ENCODE assay signal across 15 cellular contexts in the genomic region with DNA sequence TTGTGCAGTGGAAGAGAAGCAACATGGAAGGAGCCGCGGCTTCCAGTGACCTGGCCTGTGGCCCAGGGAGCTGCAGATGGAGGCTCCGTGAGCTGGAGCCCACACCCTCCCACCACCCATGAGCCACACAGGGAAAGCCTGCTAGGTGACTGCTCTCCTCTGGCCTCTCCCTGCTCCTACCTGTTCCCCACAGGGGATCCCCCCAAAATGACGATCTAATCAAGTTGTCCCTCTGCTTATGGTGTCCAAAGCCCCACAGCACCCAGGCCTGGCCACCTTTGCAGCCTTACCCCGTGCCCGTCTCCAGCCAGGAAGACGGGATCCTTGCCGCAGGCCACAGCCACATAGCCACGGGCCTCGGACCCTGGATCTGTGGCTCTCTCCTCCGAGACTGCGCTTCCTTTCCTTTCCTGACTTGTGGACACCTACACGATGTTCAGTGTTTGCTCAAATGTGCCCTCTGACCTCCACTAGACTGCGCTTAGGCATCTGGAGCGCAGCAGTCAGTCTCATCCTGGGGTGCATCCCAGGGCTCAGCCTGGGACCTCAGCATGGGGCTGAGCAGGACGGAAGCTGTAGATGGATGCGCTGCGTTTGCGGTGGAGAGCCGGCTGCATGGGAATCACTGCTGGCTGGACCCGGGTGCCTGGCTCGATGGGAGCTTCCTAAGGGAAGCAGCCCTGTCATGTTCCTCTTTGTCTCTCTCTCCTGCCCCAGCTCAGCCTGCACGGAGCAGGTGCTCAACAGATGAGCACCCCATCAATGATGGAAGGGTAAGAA.
DNase-seq lines count a peak whose midpoint lies in the region; ATAC-seq, FAIRE-seq and TF ChIP-seq lines count a peak whose summit lies in the region.
"Had no signal": no experiment of that assay in that cellular context is flagged by ENCODE, and none has a peak within 500 bp of the region (broad histone marks: within the 10 kb centered on the region; RNA-seq: fewer than 3 reads in every experiment).

No MANE protein-coding gene starts in this region.

- no peak for TF ChIP-seq RAD21 in HepG2 (CRISPR knock-in tag; IDR thresholded peaks at IDR 0.05)

- no peaks in the 10 kb centered on the region for H3K9me3 ChIP-seq in HepG2 (ENCODE audit: low read length)
- no peaks in the 10 kb centered on the region for H3K9me3 ChIP-seq in right lobe of liver
- no peaks in the 10 kb centered on the region for H3K9me3 ChIP-seq in sigmoid colon

- in situ Hi-C loops in HepG2 (cut with HindIII; ENCODE audit: extremely low pct_ligation_motif_present, low pct_unique_long_range_greater_than_20kb) = no loop called here

- no peaks in the 10 kb centered on the region for H4K20me1 ChIP-seq in HepG2 (ENCODE audit: insufficient read depth, low read length)

- intact Hi-C loops in HepG2 (cut with micrococcal nuclease; ENCODE audit: unreplicated experiment) = no loop called here
- intact Hi-C loops in right lobe of liver (cut with DNase I) = no loop called here
- intact Hi-C loops in sigmoid colon (cut with DNase I) = no loop called here

- no peak overlapping the region for H2AFZ ChIP-seq in HepG2 (ENCODE audit: low read length)
- H2AFZ ChIP-seq: GM23248 had no signal

- POLR2A ChIA-PET in HepG2 (lab: Yijun Ruan, JAX) = no interaction called here

- H3K9ac ChIP-seq in HepG2 (ENCODE audit: insufficient read depth, low read depth, low read length) = no peak overlapping the region
- H3K9ac ChIP-seq: GM23248 had no signal

- H3K27ac ChIP-seq in HepG2 (ENCODE audit: extremely low read length, insufficient read depth, low read length) (no peak overlapping the region), right lobe of liver (no peak overlapping the region), sigmoid colon (no peak overlapping the region)
- H3K27ac ChIP-seq: GM23248 had no signal

- TF ChIP-seq CTCF in HepG2 (CRISPR knock-in tag; IDR thresholded peaks at IDR 0.05) (no peak), right lobe of liver (IDR thresholded peaks at IDR 0.05) (no peak), sigmoid colon (IDR thresholded peaks at IDR 0.05) (no peak)

- DNase-seq in HepG2 (ENCODE audit: low spot score) = no peak
- DNase-seq in right lobe of liver = no peak
- DNase-seq in mesenteric fat pad (ENCODE audit: low spot score) = peak; percentile 73
- DNase-seq in sigmoid colon = peak; percentile 41
- no peak for DNase-seq in NCI-H2227 (lab: John Stamatoyannopoulos, UW; ENCODE audit: unreplicated experiment)
- DNase-seq: ACHN; C1 segment of cervical spinal cord; CD4-positive, alpha-beta memory T cell; DMS79; GM23248; H7 had no signal

- H3K36me3 ChIP-seq in HepG2 (replicated peaks in 1 of 2; ENCODE audit: control insufficient read depth in 1 of 2, insufficient read depth in 2 of 2, low read length in 2 of 2) = no peaks in the 10 kb centered on the region
- no peaks in the 10 kb centered on the region for H3K36me3 ChIP-seq in right lobe of liver
- H3K36me3 ChIP-seq in sigmoid colon = no peaks in the 10 kb centered on the region

- TF ChIP-seq EP300 in HepG2 (IDR thresholded peaks at IDR 0.05; ENCODE audit: low read depth in 2 of 2, low read length in 2 of 2) (no peak), HepG2 (CRISPR knock-in tag; IDR thresholded peaks at IDR 0.05; ENCODE audit: borderline replicate concordance) (no peak), sigmoid colon (IDR thresholded peaks at IDR 0.05) (no peak)

- H3K27me3 ChIP-seq in HepG2 (ENCODE audit: control insufficient read depth in 1 of 2, insufficient read depth in 2 of 2, low read length in 2 of 2) (peaks cover 10 to 63% of the 10 kb centered on the region in 2 experiments; a peak in 4 of 5 replicates), right lobe of liver (no peaks in the 10 kb centered on the region), sigmoid colon (no peaks in the 10 kb centered on the region)

- no peak for TF ChIP-seq POLR2A in HepG2 (IDR thresholded peaks at IDR 0.05; ENCODE audit: insufficient read depth in 1 of 2, low read depth in 2 of 2, low read length in 2 of 2)
- TF ChIP-seq POLR2A in right lobe of liver (IDR thresholded peaks at IDR 0.05) = no peak
- TF ChIP-seq POLR2A in sigmoid colon (IDR thresholded peaks at IDR 0.05) = no peak

- no peaks in the 10 kb centered on the region for H3K79me2 ChIP-seq in HepG2 (ENCODE audit: insufficient read depth, low read length)

- BruUV-seq in HepG2 (replicated peaks; lab: Mats Ljungman, UMichigan) = no TSS peak

- 0 out of 3 replicates have a peak, but pooled peaks have one; percentile 20 for ATAC-seq in HepG2
- ATAC-seq in right lobe of liver = no peak
- ATAC-seq in GM21723 (IDR thresholded peaks at IDR 0.05; ENCODE audit: unreplicated experiment) = no peak
- ATAC-seq in HG03159 (IDR thresholded peaks at IDR 0.05; ENCODE audit: unreplicated experiment) = no peak
- ATAC-seq: GM12878 had no signal

- WGBS in HepG2 (ENCODE audit: low lambda C conversion rate) = 23% methylated on average over 14 of the region's 23 CpGs
- WGBS in right lobe of liver (ENCODE audit: insufficient coverage, low coverage, low lambda C conversion rate, missing lambda C conversion rate) = 82% methylated on average over 15 of the region's 23 CpGs
- 87 to 91% methylated on average over 23 of the region's 23 CpGs for WGBS in sigmoid colon, 2 donors

- no peak for FAIRE-seq in HepG2 (lab: Jason Lieb, UNC)
- FAIRE-seq: GM12878, GM18507 had no signal

- no peaks in the 10 kb centered on the region for H3K4me1 ChIP-seq in HepG2 (ENCODE audit: insufficient read depth, low read length)
- H3K4me1 ChIP-seq in right lobe of liver = no peaks in the 10 kb centered on the region
- H3K4me1 ChIP-seq in sigmoid colon = peaks cover 0 to 23% (median 10%) of the 10 kb centered on the region in 4 donors

- no peak overlapping the region for H3K4me3 ChIP-seq in HepG2 (replicated peaks in 1 of 3; ENCODE audit: insufficient read depth in 1 of 3, low read depth in 2 of 3, low read length in 3 of 3)
- no peak overlapping the region for H3K4me3 ChIP-seq in right lobe of liver
- no peak overlapping the region for H3K4me3 ChIP-seq in sigmoid colon
- H3K4me3 ChIP-seq: GM12878, GM23248 had no signal

- CTCF ChIA-PET in HepG2 (lab: Yijun Ruan, JAX; ENCODE audit: low intra/inter-chr PET ratio, low total read pairs) = no interaction called here

- no peak overlapping the region for H3K4me2 ChIP-seq in HepG2 (ENCODE audit: low read depth, low read length)

TF ChIP-seq in HepG2, 621 proteins besides CTCF, POLR2A, EP300 and RAD21:
- TF ChIP-seq ZNF547 (CRISPR knock-in tag; IDR thresholded peaks at IDR 0.05) = no peak
- no peak for TF ChIP-seq HNF4G (IDR thresholded peaks at IDR 0.05; ENCODE audit: borderline replicate concordance, low read depth, low read length)
- TF ChIP-seq HNF4G (CRISPR knock-in tag; IDR thresholded peaks at IDR 0.05; ENCODE audit: borderline replicate concordance, low read depth) = no peak
- TF ChIP-seq ARID4A (CRISPR knock-in tag; IDR thresholded peaks at IDR 0.05; ENCODE audit: borderline replicate concordance) = no peak
- TF ChIP-seq ZSCAN30 (CRISPR knock-in tag; IDR thresholded peaks at IDR 0.05) = no peak
- TF ChIP-seq ZNF883 (CRISPR knock-in tag; IDR thresholded peaks at IDR 0.05; ENCODE audit: not compliant biosample characterization) = no peak
- no peak for TF ChIP-seq NFIB (CRISPR knock-in tag; IDR thresholded peaks at IDR 0.05; ENCODE audit: borderline replicate concordance)
TF ChIP-seq in HepG2: peak in this region for 0.

Comparison
In these comparisons a context has a peak if more than half of its experiments do, and no peak if none do; other contexts are left out.
1. DNase-seq: peak in mesenteric fat pad (single experiment) and sigmoid colon (single experiment); none in HepG2 (single experiment), right lobe of liver (0 of 3) and NCI-H2227 (single experiment).